Comparison of ENCODE assay signal across 11 cellular contexts in the genomic region with DNA sequence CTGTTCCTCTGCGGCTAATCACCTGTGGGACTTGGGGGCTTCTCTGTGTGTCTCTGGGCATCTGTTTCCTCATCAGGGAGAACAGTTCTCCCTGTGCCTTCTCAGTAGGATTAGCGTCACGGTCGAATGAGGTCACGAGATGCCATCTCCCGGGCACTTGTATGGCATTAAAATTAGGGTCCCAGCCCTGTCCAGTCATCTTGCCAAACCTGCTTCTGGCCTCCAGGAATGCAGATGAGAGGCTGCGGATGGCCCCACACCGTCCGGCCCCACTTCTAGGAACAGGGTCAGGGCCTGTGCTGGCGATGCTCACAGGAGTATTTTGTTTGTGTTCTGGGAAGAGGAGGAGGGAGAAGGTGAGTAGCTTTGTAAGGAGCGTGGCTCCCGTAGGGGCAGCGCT. TPM values are rescaled to one million over a fixed set of nuclear protein-coding genes. Genes with fewer than 3 reads are reported as not detected.
DNase-seq lines count a peak whose midpoint lies in the region; ATAC-seq, FAIRE-seq and TF ChIP-seq lines count a peak whose summit lies in the region.
"Had no signal": no experiment of that assay in that cellular context is flagged by ENCODE, and none has a peak within 500 bp of the region (broad histone marks: within the 10 kb centered on the region; RNA-seq: fewer than 3 reads in every experiment).

No MANE protein-coding gene starts in this region.

- H3K4me2 ChIP-seq in BLaER1 (peak overlapping the region; percentile 98), MM.1S (ENCODE audit: low read depth, low read length) (0 out of 2 replicates have a peak overlapping the region, but pooled peaks have one; percentile 69), H1 (ENCODE audit: insufficient read depth in 1 of 2, low read depth in 2 of 2, low read length in 2 of 2) (no peak overlapping the region), osteoblast (ENCODE audit: insufficient read depth, low read length) (peak overlapping the region; percentile 54)

- H4K20me1 ChIP-seq in BLaER1 (peaks cover 56% of the 10 kb centered on the region), MM.1S (ENCODE audit: insufficient read depth, low read length) (no peaks in the 10 kb centered on the region), H1 (replicated peaks in 1 of 2; ENCODE audit: control insufficient read depth in 1 of 2, insufficient read depth in 2 of 2, low read length in 2 of 2) (peaks cover 0 to 4% of the 10 kb centered on the region in 2 experiments), osteoblast (ENCODE audit: insufficient read depth, low read length) (no peaks in the 10 kb centered on the region)

- WGBS in H1 (ENCODE audit: extremely low coverage in 1 of 2, insufficient coverage in 1 of 2, insufficient read length in 1 of 2, insufficient replicate concordance in 2 of 2, low coverage in 1 of 2, low lambda C conversion rate in 2 of 2, missing lambda C conversion rate in 1 of 2), 2 experiments = 98% methylated on average over 10 of the region's 13 CpGs; no CpG with 5 or more reads in 1 of the 2 experiments

- H3K79me2 ChIP-seq in MM.1S (ENCODE audit: low read length) (no peaks in the 10 kb centered on the region), H1 (ENCODE audit: control insufficient read depth in 1 of 2, insufficient read depth in 2 of 2, low read length in 2 of 2) (no peaks in the 10 kb centered on the region), osteoblast (ENCODE audit: insufficient read depth, low read length) (peaks cover 7% of the 10 kb centered on the region)

- TF ChIP-seq POLR2A in H1 (IDR thresholded peaks at IDR 0.05; ENCODE audit: control extremely low read depth in 1 of 2, low read depth in 2 of 2, low read length in 2 of 2) (no peak), GM12891 (IDR thresholded peaks at IDR 0.05; ENCODE audit: low read depth, low read length) (no peak)

- POLR2A ChIA-PET in H1 (lab: Charles Lee; ENCODE audit: partially characterized antibody) (no interaction called here), HEK293T (lab: Yijun Ruan, JAX) (no interaction called here)

- peaks cover 78% of the 10 kb centered on the region for H3K4me1 ChIP-seq in BLaER1
- peaks cover 24% of the 10 kb centered on the region for H3K4me1 ChIP-seq in MM.1S (ENCODE audit: low read length)
- H3K4me1 ChIP-seq in H1 (replicated peaks in 1 of 4; ENCODE audit: control insufficient read depth in 3 of 4, insufficient read depth in 4 of 4, low read length in 3 of 4) = no peaks in the 10 kb centered on the region
- peaks cover 15% of the 10 kb centered on the region for H3K4me1 ChIP-seq in osteoblast (ENCODE audit: insufficient read depth, low read length)

- FAIRE-seq in H1 (lab: Jason Lieb, UNC) (no peak), GM12891 (lab: Jason Lieb, UNC) (no peak)

- no peaks in the 10 kb centered on the region for H3K9me2 ChIP-seq in MM.1S (replicated peaks; ENCODE audit: insufficient read depth, low read length)

- H3F3A ChIP-seq in MM.1S (ENCODE audit: insufficient read depth, low read length) = peaks cover 14% of the 10 kb centered on the region

- H3K23me2 ChIP-seq in H1 (ENCODE audit: low read depth, low read length) = no peaks in the 10 kb centered on the region; the same call in 1 of the 2 replicates

- H4K91ac ChIP-seq in H1 (replicated peaks; ENCODE audit: insufficient read length, low read length) = no peak overlapping the region

- no peak for DNase-seq in MM.1S
- no peak for DNase-seq in H1 (ENCODE audit: low read depth in 1 of 2, low spot score in 2 of 2)
- peak; percentile 84 for DNase-seq in osteoblast (ENCODE audit: insufficient read length, low spot score, missing footprints)
- DNase-seq in HEK293T (ENCODE audit: extremely low spot score) = no peak
- no peak for DNase-seq in GM12891 (ENCODE audit: insufficient read length, low spot score)

- H3K14ac ChIP-seq in H1 (ENCODE audit: insufficient read length) = no peak overlapping the region

- H3K9ac ChIP-seq in BLaER1 (peak overlapping the region; percentile 77; the same call in 1 of the 2 replicates), MM.1S (ENCODE audit: low read length) (no peak overlapping the region), H1 (replicated peaks in 1 of 4; ENCODE audit: extremely low read depth in 1 of 4, low read depth in 3 of 4, low read length in 3 of 4) (no peak overlapping the region)

- no peak overlapping the region for H2BK20ac ChIP-seq in H1 (ENCODE audit: low read length)

- no peak overlapping the region for H2BK120ac ChIP-seq in H1 (replicated peaks; ENCODE audit: low read depth, low read length)

- H3K4me3 ChIP-seq in BLaER1 (peak overlapping the region; percentile 58), MM.1S (ENCODE audit: low read length) (no peak overlapping the region), H1 (ENCODE audit: extremely low read depth in 1 of 4, insufficient read depth in 2 of 4, low read depth in 3 of 4, low read length in 4 of 4) (no peak overlapping the region), osteoblast (ENCODE audit: insufficient read depth, low read length) (peak overlapping the region; percentile 49)

- no peak overlapping the region for H4K5ac ChIP-seq in H1 (ENCODE audit: insufficient read length, low read depth, low read length)

- no peak overlapping the region for H2AK5ac ChIP-seq in H1 (ENCODE audit: low read depth, low read length)

- H2BK15ac ChIP-seq in H1 (ENCODE audit: low read length) = no peak overlapping the region

- H3K56ac ChIP-seq in H1 (replicated peaks; ENCODE audit: insufficient read length, low read depth, low read length) = no peak overlapping the region

- H3K79me1 ChIP-seq in H1 (ENCODE audit: low read depth, low read length) = no peaks in the 10 kb centered on the region; the same call in 1 of the 2 replicates

- H3K27ac ChIP-seq in BLaER1 = peak overlapping the region; percentile 90
- H3K27ac ChIP-seq in MM.1S (ENCODE audit: low read length) = no peak overlapping the region
- H3K27ac ChIP-seq in H1 (ENCODE audit: low read depth, low read length) = no peak overlapping the region
- peak overlapping the region; percentile 90 for H3K27ac ChIP-seq in osteoblast (ENCODE audit: low read depth, low read length)

- no peak overlapping the region for H3K4ac ChIP-seq in H1 (replicated peaks; ENCODE audit: insufficient read length, low read depth, low read length)

- H2BK12ac ChIP-seq in H1 (ENCODE audit: low read depth, low read length) = no peak overlapping the region

- peaks cover 55% of the 10 kb centered on the region for H3K36me3 ChIP-seq in BLaER1
- H3K36me3 ChIP-seq in MM.1S (replicated peaks; ENCODE audit: insufficient read depth, low read length) = no peaks in the 10 kb centered on the region
- H3K36me3 ChIP-seq in H1 (ENCODE audit: control insufficient read depth in 2 of 4, insufficient read depth in 4 of 4, low read length in 3 of 4) = peaks cover 0 to 14% (median 6%) of the 10 kb centered on the region in 4 experiments; a peak in 3 of 8 replicates
- H3K36me3 ChIP-seq in osteoblast (ENCODE audit: insufficient read depth, low read length) = peaks cover 15% of the 10 kb centered on the region

- peak overlapping the region; percentile 68; the same call in 1 of the 2 replicates for H2AFZ ChIP-seq in MM.1S (ENCODE audit: low read length)
- no peak overlapping the region for H2AFZ ChIP-seq in H1 (ENCODE audit: low read length)
- peak overlapping the region; percentile 71 for H2AFZ ChIP-seq in osteoblast (ENCODE audit: low read length)

- no peak for ATAC-seq in GM18517 (IDR thresholded peaks at IDR 0.05; ENCODE audit: unreplicated experiment)
- no peak for ATAC-seq in HG03565 (IDR thresholded peaks at IDR 0.05; ENCODE audit: unreplicated experiment)
- ATAC-seq: WTC11 had no signal

- H3K9me3 ChIP-seq in BLaER1 (no peaks in the 10 kb centered on the region), MM.1S (replicated peaks; ENCODE audit: insufficient read depth, low read length) (no peaks in the 10 kb centered on the region), H1 (ENCODE audit: insufficient read depth in 2 of 2, low read depth in 1 of 2, low read length in 1 of 2) (no peaks in the 10 kb centered on the region), osteoblast (ENCODE audit: low read depth, low read length) (no peaks in the 10 kb centered on the region)

- no peak overlapping the region for H3K18ac ChIP-seq in H1 (ENCODE audit: extremely low read depth, low read length)

- no peak overlapping the region for H4K8ac ChIP-seq in H1 (ENCODE audit: extremely low read depth, insufficient read depth, low read length)

- no peak overlapping the region for H3K23ac ChIP-seq in H1 (ENCODE audit: insufficient read length)

- peak overlapping the region; percentile 35; the same call in 1 of the 2 replicates for H2BK5ac ChIP-seq in H1 (ENCODE audit: low read depth, low read length)

- TF ChIP-seq CTCF in MM.1S (IDR thresholded peaks at IDR 0.05; ENCODE audit: low read length) (no peak), H1 (IDR thresholded peaks at IDR 0.05; ENCODE audit: control extremely low read depth in 1 of 3, insufficient read depth in 1 of 3, low read depth in 1 of 3, low read length in 3 of 3) (no peak), osteoblast (IDR thresholded peaks at IDR 0.05; ENCODE audit: extremely low read depth, low read depth, low read length) (no peak)

- CTCF ChIA-PET in H1 (lab: Charles Lee; ENCODE audit: partially characterized antibody) = interaction anchor here (1.8 to 6.7 kb wide), 3 partner anchors 156 to 178 kb away, joined by 6 to 35 read pairs (median 18); no protein-coding TSS in a partner anchor
- CTCF ChIA-PET in HEK293T (lab: Yijun Ruan, JAX) = no interaction called here

- no peak for TF ChIP-seq EP300 in H1 (IDR thresholded peaks at IDR 0.05; ENCODE audit: borderline replicate concordance in 1 of 2, low read depth in 2 of 2, low read length in 2 of 2)

- TF ChIP-seq RAD21 in H1 (IDR thresholded peaks at IDR 0.05 in 1 of 2, conservative IDR thresholded peaks at IDR 0.05 in 1 of 2; ENCODE audit: low read depth in 2 of 2, low read length in 2 of 2) = no peak

- no peaks in the 10 kb centered on the region for H3K27me3 ChIP-seq in BLaER1
- H3K27me3 ChIP-seq in MM.1S (replicated peaks; ENCODE audit: insufficient read depth, low read length) = no peaks in the 10 kb centered on the region
- no peaks in the 10 kb centered on the region for H3K27me3 ChIP-seq in H1 (replicated peaks in 1 of 4; ENCODE audit: control insufficient read depth in 3 of 4, extremely low read depth in 1 of 4, insufficient read depth in 3 of 4, low read length in 3 of 4)
- H3K27me3 ChIP-seq in osteoblast (ENCODE audit: insufficient read depth, low read length) = no peaks in the 10 kb centered on the region

TF ChIP-seq in GM12891, 5 proteins besides CTCF, POLR2A, EP300 and RAD21 (continues in another document):
- TF ChIP-seq POLR2AphosphoS5 (IDR thresholded peaks at IDR 0.05; ENCODE audit: low read depth, low read length) = no peak

RNA-seq across cellular contexts. Expression of a gene that starts 58.5 kb away (rescaled TPM):
- not detected in 2 replicates for total RNA-seq in H1 (2021; fragmentation: NEBNext Ultra II Directional; extraction: Animal tissue kit (Norgen Biotek cat#: 25700))
- polyA plus RNA-seq in H1 (2011; rRNA removed) = not detected in 2 replicates
- not detected for polyA plus RNA-seq in H1 (2011; cell fraction: cytosol; rRNA removed)
- not detected for polyA plus RNA-seq in H1 (2011; cell fraction: nucleus; rRNA removed)
- not detected in 4 replicates for polyA plus RNA-seq in H1 (2012, experiment 1 of 2)
- polyA plus RNA-seq in H1 (2012, experiment 2 of 2) = not detected
- not detected for polyA plus RNA-seq in H1 (2013, experiment 1 of 2)
- polyA plus RNA-seq in H1 (2013, experiment 2 of 2) = not detected
- not detected in 2 replicates for polyA minus RNA-seq in H1 (2011; rRNA and poly(A)+ RNA removed)
- polyA minus RNA-seq in H1 (2011; cell fraction: cytosol; rRNA and poly(A)+ RNA removed) = not detected
- not detected for polyA minus RNA-seq in H1 (2011; cell fraction: nucleus; rRNA and poly(A)+ RNA removed)
- not detected in 2 replicates for total RNA-seq in osteoblast
- not detected for polyA plus RNA-seq in GM12891 (2012; ENCODE audit: low read depth, missing spikeins)
- total RNA-seq: H4, mononuclear cell, WTC11 had no signal

Comparison
In these comparisons a context has a peak if more than half of its experiments do, and no peak if none do; other contexts are left out.
1. H3K27ac ChIP-seq: peak in BLaER1 (single experiment) and osteoblast (single experiment); none in MM.1S (single experiment) and H1 (single experiment).
2. H3K4me2 ChIP-seq: peak in BLaER1 (single experiment), MM.1S (single experiment) and osteoblast (single experiment); none in H1 (0 of 2).
3. H3K4me3 ChIP-seq: peak in BLaER1 (single experiment) and osteoblast (single experiment); none in MM.1S (single experiment) and H1 (0 of 4).